8 cellular contexts compared by ENCODE assay signal in genomic region chr19:14030997-14031718, GRCh38. TPM values are rescaled to one million over a fixed set of nuclear protein-coding genes. Genes with fewer than 3 reads are reported as not detected.
DNase-seq lines count a peak whose midpoint lies in the region; ATAC-seq and TF ChIP-seq lines count a peak whose summit lies in the region.

No MANE protein-coding gene starts in this region.

- in situ Hi-C loops in IMR-90 (cut with MboI; ENCODE audit: low sequenced_read_pairs): no loop called here

- dilution Hi-C loops in IMR-90 (cut with HindIII; ENCODE audit: low sequenced_read_pairs, unreplicated experiment): no loop called here

- H3K36me3 Mint-ChIP-seq in MCF 10A (ENCODE audit: insufficient read depth, unreplicated experiment): no peaks in the 10 kb centered on the region

- H3K4me1 Mint-ChIP-seq in MCF 10A (ENCODE audit: insufficient read depth, unreplicated experiment): peaks cover 12% of the 10 kb centered on the region

- no peak overlapping the region for H2BK20ac ChIP-seq in IMR-90 (ENCODE audit: low read depth, low read length)

- H3K4me1 ChIP-seq in IMR-90 (ENCODE audit: control insufficient read depth, insufficient read depth, low read length) (no peaks in the 10 kb centered on the region), mucosa of rectum (ENCODE audit: control insufficient read depth in 2 of 2, insufficient read depth in 2 of 2, low read length in 2 of 2) (peaks cover 9 to 13% of the 10 kb centered on the region in 2 donors)

- no peak overlapping the region for H3K56ac ChIP-seq in IMR-90 (ENCODE audit: extremely low read depth, insufficient read depth, low read length)

- H3K4me2 ChIP-seq in IMR-90 (ENCODE audit: low read depth, low read length): no peak overlapping the region; the same call in 1 of the 2 replicates

- H4K5ac ChIP-seq in IMR-90 (ENCODE audit: low read depth, low read length): no peak overlapping the region

- H3K9ac ChIP-seq in IMR-90 (ENCODE audit: low read depth, low read length): no peak overlapping the region
- H3K9ac ChIP-seq in mucosa of rectum (ENCODE audit: low read depth in 1 of 2, low read length in 2 of 2): peak overlapping the region; percentile 38 to 74

- no peak overlapping the region for H2BK120ac ChIP-seq in IMR-90 (ENCODE audit: low read depth, low read length)

- H2AK5ac ChIP-seq in IMR-90 (ENCODE audit: low read depth, low read length): peak overlapping the region; percentile 44; the same call in 1 of the 2 replicates

- H3K4me3 Mint-ChIP-seq in MCF 10A (ENCODE audit: unreplicated experiment): peak overlapping the region; percentile 81

- H3K18ac ChIP-seq in IMR-90 (ENCODE audit: low read depth, low read length): no peak overlapping the region

- no peaks in the 10 kb centered on the region for H3K9me3 Mint-ChIP-seq in MCF 10A (ENCODE audit: unreplicated experiment)

- intact Hi-C loops in IMR-90 (cut with micrococcal nuclease): no loop called here
- intact Hi-C loops in MCF 10A (cut with micrococcal nuclease): no loop called here

- peak overlapping the region; percentile 63 for H2AK9ac ChIP-seq in IMR-90 (replicated peaks; ENCODE audit: low read depth, low read length, poor library complexity)

- no peaks in the 10 kb centered on the region for H3K79me1 ChIP-seq in IMR-90 (ENCODE audit: low read depth in 1 of 2, low read length in 2 of 2)

- no peak overlapping the region for H3K14ac ChIP-seq in IMR-90 (replicated peaks; ENCODE audit: low read depth, low read length)

- H3K27me3 ChIP-seq in AG04450 (ENCODE audit: control insufficient read depth, insufficient read depth, low read length) (peaks cover 20% of the 10 kb centered on the region), IMR-90 (ENCODE audit: control insufficient read depth, insufficient read depth, low read length) (peaks cover 30% of the 10 kb centered on the region), mucosa of rectum (ENCODE audit: control insufficient read depth in 2 of 2, insufficient read depth in 2 of 2, low read length in 2 of 2) (peaks cover 0 to 2% of the 10 kb centered on the region in 2 donors)

- CTCF ChIA-PET in AG04450 (lab: Charles Lee) (interaction anchor here (0.6 to 1.4 kb wide), 10 partner anchors 9 to 117 kb away, joined by 3 to 13 read pairs (median 4); no protein-coding TSS in a partner anchor), IMR-90 (lab: Yijun Ruan, JAX) (interaction anchor here (0.8 to 1.8 kb wide), 5 partner anchors 9 to 20 kb away, joined by 3 to 7 read pairs (median 4); no protein-coding TSS in a partner anchor), MCF 10A (lab: Yijun Ruan, JAX) (interaction anchor here (0.6 to 1.7 kb wide), 10 partner anchors 10 to 150 kb away, joined by 3 to 9 read pairs (median 3); a partner anchor contains a TSS), GM10248 (lab: Yijun Ruan, JAX) (interaction anchor here (0.6 to 3.4 kb wide), 27 partner anchors 11 to 317 kb away, joined by 3 to 25 read pairs (median 4); partner anchors contain the start of gene MISP3)

- H2AFZ ChIP-seq in IMR-90 (replicated peaks; ENCODE audit: low read length, poor library complexity): peak overlapping the region; percentile 93

- no peak for TF ChIP-seq POLR2A in IMR-90 (IDR thresholded peaks at IDR 0.05; ENCODE audit: low read depth, low read length)

- no peak overlapping the region for H3K27ac ChIP-seq in AG04450 (ENCODE audit: low read depth, low read length)
- no peak overlapping the region for H3K27ac ChIP-seq in IMR-90 (ENCODE audit: insufficient read depth, low read length)
- H3K27ac ChIP-seq in mucosa of rectum (ENCODE audit: low read depth in 2 of 2, low read length in 2 of 2): peak overlapping the region; percentile 42 to 72

- BruUV-seq in IMR-90 (replicated peaks; lab: Mats Ljungman, UMichigan): no TSS peak
- BruUV-seq in MCF 10A (replicated peaks; lab: Mats Ljungman, UMichigan): no TSS peak

- H3K36me3 ChIP-seq in IMR-90 (ENCODE audit: control insufficient read depth, insufficient read depth, low read length) (no peaks in the 10 kb centered on the region), mucosa of rectum (ENCODE audit: control insufficient read depth in 2 of 2, insufficient read depth in 2 of 2, low read length in 2 of 2) (no peaks in the 10 kb centered on the region)

- TF ChIP-seq RAD21 in IMR-90 (IDR thresholded peaks at IDR 0.05; ENCODE audit: low read length): no peak

- DNase-seq in AG04450 (ENCODE audit: low read depth, low spot score) (no peak), IMR-90 (no peak), MCF 10A (ENCODE audit: unreplicated experiment) (no peak), GM10248 (ENCODE audit: extremely low spot score) (no peak), NCI-H2171 (lab: John Stamatoyannopoulos, UW) (no peak), midbrain (lab: John Stamatoyannopoulos, UW) (no peak)

- H3K4ac ChIP-seq in IMR-90 (ENCODE audit: low read depth, low read length): no peak overlapping the region

- H3K9me3 ChIP-seq in AG04450 (ENCODE audit: control insufficient read depth, insufficient read depth, low read length) (no peaks in the 10 kb centered on the region; the same call in 1 of the 2 replicates), IMR-90 (ENCODE audit: control insufficient read depth, insufficient read depth, low read length) (no peaks in the 10 kb centered on the region; the same call in 1 of the 2 replicates), mucosa of rectum (ENCODE audit: control insufficient read depth in 2 of 2, low read length in 2 of 2) (no peaks in the 10 kb centered on the region)

- no peaks in the 10 kb centered on the region for H4K20me1 ChIP-seq in IMR-90 (ENCODE audit: insufficient read depth, low read length)

- H3K4me3 ChIP-seq in AG04450 (ENCODE audit: low read depth, low read length) (peak overlapping the region; percentile 73), IMR-90 (ENCODE audit: insufficient read depth, low read depth, low read length) (peak overlapping the region; percentile 60; the same call in 1 of the 2 replicates), mucosa of rectum (ENCODE audit: low read length in 2 of 2) (peak overlapping the region; percentile 70 to 73)

- no peak overlapping the region for H4K91ac ChIP-seq in IMR-90 (ENCODE audit: insufficient read depth, low read depth, low read length)

- POLR2A ChIA-PET in AG04450 (lab: Yijun Ruan, JAX): interaction anchor here (0.6 to 1.3 kb wide), 4 partner anchors 24 to 415 kb away, joined by 3 to 4 read pairs (median 4); partner anchors contain the start of gene RFX1
- POLR2A ChIA-PET in IMR-90 (lab: Charles Lee; ENCODE audit: unreplicated experiment): interaction anchor here (0.6 kb wide), 1 partner anchor 37 kb away, joined by 5 read pairs; no protein-coding TSS in a partner anchor
- POLR2A ChIA-PET in MCF 10A (lab: Yijun Ruan, JAX): interaction anchor here (0.6 to 1.4 kb wide), 6 partner anchors 10 to 106 kb away, joined by 3 to 5 read pairs (median 3); partner anchors contain the start of gene RFX1
- POLR2A ChIA-PET in GM10248 (lab: Yijun Ruan, JAX): interaction anchor here (0.6 to 0.7 kb wide), 2 partner anchors 22 to 25 kb away, joined by 3 to 4 read pairs; partner anchors contain the start of gene RFX1

- H2BK5ac ChIP-seq in IMR-90 (ENCODE audit: low read depth, low read length, poor library complexity, severe bottlenecking): no peak overlapping the region

- H3K23ac ChIP-seq in IMR-90 (ENCODE audit: low read depth, low read length): peak overlapping the region; percentile 32; the same call in 1 of the 2 replicates

- ATAC-seq in IMR-90 (ENCODE audit: low read depth): no peak
- ATAC-seq in HG02973 (IDR thresholded peaks at IDR 0.05; ENCODE audit: unreplicated experiment): no peak

- H3K9me1 ChIP-seq in IMR-90 (ENCODE audit: insufficient read depth, low read length): no peaks in the 10 kb centered on the region

- no peak for TF ChIP-seq CTCF in AG04450 (IDR thresholded peaks at IDR 0.05; ENCODE audit: low read depth, low read length)
- TF ChIP-seq CTCF in IMR-90 (conservative IDR thresholded peaks at IDR 0.05; ENCODE audit: low read depth, low read length): no peak
- no peak for TF ChIP-seq CTCF in MCF 10A (IDR thresholded peaks at IDR 0.05; ENCODE audit: unreplicated experiment)
- no peak for TF ChIP-seq CTCF in GM10248 (IDR thresholded peaks at IDR 0.05; ENCODE audit: control extremely low read depth, extremely low read depth, low read depth, missing control alignments)

- H2BK15ac ChIP-seq in IMR-90 (ENCODE audit: low read depth, low read length): no peak overlapping the region

- H3K27ac Mint-ChIP-seq in MCF 10A (ENCODE audit: low read depth, unreplicated experiment): peak overlapping the region; percentile 19

- H4K8ac ChIP-seq in IMR-90 (ENCODE audit: low read depth in 2 of 2, low read length in 2 of 2): no peak overlapping the region

- no peaks in the 10 kb centered on the region for H3K27me3 Mint-ChIP-seq in MCF 10A (ENCODE audit: insufficient read depth, unreplicated experiment)

- 63% methylated on average over 3 of the region's 20 CpGs; no CpG with 5 or more reads in 1 of the 2 experiments for WGBS in IMR-90 (ENCODE audit: extremely low coverage in 2 of 2, insufficient read length in 1 of 2), 2 experiments

RNA-seq across cellular contexts. Expression of gene IL27RA, which starts 0.4 kb away (rescaled TPM):
- polyA plus RNA-seq in AG04450 (2011; rRNA removed) (4.5 and 5.4 TPM in 2 replicates), IMR-90 (2012; rRNA removed) (4.7 and 5.1 TPM in 2 replicates)
- 3.4 and 4.2 TPM in 2 replicates for polyA minus RNA-seq in AG04450 (2011; rRNA and poly(A)+ RNA removed)
- total RNA-seq in IMR-90 (2012; rRNA removed) (2.8 and 2.9 TPM in 2 replicates), MCF 10A (2022) (1.7 and 2.7 TPM in 2 replicates)
- 4.8 and 5.1 TPM in 2 replicates for polyA plus RNA-seq in IMR-90 (2012; cell fraction: cytosol; rRNA removed)
- 2.6 and 3.3 TPM in 2 replicates for polyA plus RNA-seq in IMR-90 (2012; cell fraction: nucleus; rRNA removed; ENCODE audit: low replicate concordance)

RNA-seq across cellular contexts. Expression of gene RLN3, which starts 3.2 kb away (rescaled TPM):
- polyA plus RNA-seq in AG04450 (2011; rRNA removed) (not detected in 2 replicates), IMR-90 (2012; rRNA removed) (not detected in 2 replicates)
- not detected in 2 replicates for polyA minus RNA-seq in AG04450 (2011; rRNA and poly(A)+ RNA removed)
- total RNA-seq in IMR-90 (2012; rRNA removed) (not detected in 2 replicates), MCF 10A (2022) (not detected in 2 replicates)
- not detected in 2 replicates for polyA plus RNA-seq in IMR-90 (2012; cell fraction: cytosol; rRNA removed)
- polyA plus RNA-seq in IMR-90 (2012; cell fraction: nucleus; rRNA removed; ENCODE audit: low replicate concordance): not detected in 2 replicates

RNA-seq across cellular contexts. Expression of gene RFX1, which starts 25.0 kb away (rescaled TPM):
- polyA plus RNA-seq in AG04450 (2011; rRNA removed) (0.38 and 0.63 TPM in 2 replicates), IMR-90 (2012; rRNA removed) (3.1 TPM in 2 replicates)
- 1.00 and 1.1 TPM in 2 replicates for polyA minus RNA-seq in AG04450 (2011; rRNA and poly(A)+ RNA removed)
- total RNA-seq in IMR-90 (2012; rRNA removed) (0.36 and 0.83 TPM in 2 replicates), MCF 10A (2022) (16.8 and 17.7 TPM in 2 replicates)
- 1.9 and 3.0 TPM in 2 replicates for polyA plus RNA-seq in IMR-90 (2012; cell fraction: cytosol; rRNA removed)
- 6.2 and 20.2 TPM in 2 replicates for polyA plus RNA-seq in IMR-90 (2012; cell fraction: nucleus; rRNA removed; ENCODE audit: low replicate concordance)

RNA-seq across cellular contexts. Expression of gene PALM3, which starts 30.7 kb away (rescaled TPM):
- polyA plus RNA-seq in AG04450 (2011; rRNA removed) (0.43 and 0.51 TPM in 2 replicates), IMR-90 (2012; rRNA removed) (0.52 and 0.84 TPM in 2 replicates)
- polyA minus RNA-seq in AG04450 (2011; rRNA and poly(A)+ RNA removed): 0.22 and 0.41 TPM in 2 replicates
- total RNA-seq in IMR-90 (2012; rRNA removed) (under 0.01 and 0.18 TPM in 2 replicates), MCF 10A (2022) (not detected in 2 replicates)
- 0.58 and 0.62 TPM in 2 replicates for polyA plus RNA-seq in IMR-90 (2012; cell fraction: cytosol; rRNA removed)
- 0.16 and 0.48 TPM in 2 replicates for polyA plus RNA-seq in IMR-90 (2012; cell fraction: nucleus; rRNA removed; ENCODE audit: low replicate concordance)

RNA-seq across cellular contexts. Expression of gene MISP3, which starts 41.4 kb away (rescaled TPM):
- 0.27 and 0.56 TPM in 2 replicates for polyA plus RNA-seq in AG04450 (2011; rRNA removed)
- polyA minus RNA-seq in AG04450 (2011; rRNA and poly(A)+ RNA removed): not detected in 2 replicates
- under 0.01 TPM in 2 replicates for total RNA-seq in IMR-90 (2012; rRNA removed)
- 0.68 and 0.86 TPM in 2 replicates for polyA plus RNA-seq in IMR-90 (2012; rRNA removed)
- polyA plus RNA-seq in IMR-90 (2012; cell fraction: cytosol; rRNA removed): 1.1 and 2.2 TPM in 2 replicates
- 0.86 and 1.1 TPM in 2 replicates for polyA plus RNA-seq in IMR-90 (2012; cell fraction: nucleus; rRNA removed; ENCODE audit: low replicate concordance)
- 0.32 and 0.54 TPM in 2 replicates for total RNA-seq in MCF 10A (2022)

Comparison
In these comparisons a context has a peak if more than half of its experiments do, and no peak if none do; other contexts are left out.
1. H3K27ac ChIP-seq: peak in mucosa of rectum (2 of 2); none in AG04450 (single experiment) and IMR-90 (single experiment).
2. Peak in every context shown above with its lines, with median percentiles within 50 percentile points of each other: H3K4me3 ChIP-seq.